ENCODE assay signal across 33 cellular contexts in genomic region chr4:141573678-141574077, GRCh38.
"Had no signal": no experiment of that assay in that cellular context is flagged by ENCODE, and none has a peak within 500 bp of the region (broad histone marks: within the 10 kb centered on the region; RNA-seq: fewer than 3 reads in every experiment).

No MANE protein-coding gene starts in this region.

- H3K27ac ChIP-seq: adrenal gland, body of pancreas, brain microvascular endothelial cell, breast epithelium, VCaP had no signal

- H3K36me3 ChIP-seq: adrenal gland, brain microvascular endothelial cell, breast epithelium had no signal

- H3K4me3 ChIP-seq: adrenal gland, body of pancreas, breast epithelium had no signal

- ATAC-seq: activated CD8-positive, alpha-beta T cell treated with anti-CD3 and anti-CD28 coated beads for 36 hours; activated naive CD4-positive, alpha-beta T cell treated with anti-CD3 and anti-CD28 coated beads, Interleukin-2, amount 50 U/mL, for 72 hours; activated T-cell treated with anti-CD3 and anti-CD28 coated beads, Interleukin-2, amount 50 U/mL, for 4 hours; activated T-cell treated with anti-CD3 and anti-CD28 coated beads, Interleukin-2, amount 50 U/mL, for 72 hours; activated T-helper 17 cell treated with anti-CD3 and anti-CD28 coated beads, Interleukin-2, amount 50 U/mL, for 72 hours; body of pancreas had no signal

- DNase-seq: activated B cell treated with CpG ODN at 0.5 μM for 24 hours; activated CD4-positive, alpha-beta memory T cell treated with anti-CD3 and anti-CD28 coated beads for 36 hours; activated CD4-positive, alpha-beta T cell treated with anti-CD3 and anti-CD28 coated beads for 4 hours; activated CD4-positive, alpha-beta T cell treated with anti-CD3 and anti-CD28 coated beads, Interleukin-2, amount 10 ng/mL, durations not matched to agents 24 days and 14 days; activated CD4-positive, alpha-beta T cell treated with anti-CD3 and anti-CD28 coated beads, Interleukin-2, amount 50 U/mL, for 1 hour; activated CD4-positive, alpha-beta T cell treated with anti-CD3 and anti-CD28 coated beads, Interleukin-2, amount 50 U/mL, for 4 hours; activated CD4-positive, CD25-positive, alpha-beta regulatory T cell treated with anti-CD3 and anti-CD28 coated beads, Interleukin-2, amount 50 U/mL, for 72 hours; activated CD8-positive, alpha-beta memory T cell treated with anti-CD3 and anti-CD28 coated beads, Interleukin-2, amount 50 U/mL, for 4 hours; activated CD8-positive, alpha-beta T cell treated with anti-CD3 and anti-CD28 coated beads for 36 hours; activated effector memory CD4-positive, alpha-beta T cell treated with anti-CD3 and anti-CD28 coated beads, Interleukin-2, amount 50 U/mL, for 16 hours; activated gamma-delta T cell treated with Interleukin-2 at 50 U/mL for 16 hours; activated naive CD4-positive, alpha-beta T cell; activated naive CD4-positive, alpha-beta T cell treated with anti-CD3 and anti-CD28 coated beads for 36 hours; activated naive CD4-positive, alpha-beta T cell treated with anti-CD3 and anti-CD28 coated beads, Interleukin-2, amount 50 U/mL, for 16 hours; activated naive CD8-positive, alpha-beta T cell treated with anti-CD3 and anti-CD28 coated beads for 36 hours; activated T-cell treated with anti-CD3 and anti-CD28 coated beads for 4 hours; activated T-cell treated with anti-CD3 and anti-CD28 coated beads, Interleukin-2, amount 50 U/mL, for 1 hour; activated T-cell treated with anti-CD3 and anti-CD28 coated beads, Interleukin-2, amount 50 U/mL, for 4 hours; activated T-cell treated with anti-CD3 and anti-CD28 coated beads, Interleukin-2, amount 50 U/mL, for 72 hours; adrenal gland; amniotic stem cell; aorta; body of pancreas; brain microvascular endothelial cell; central memory CD4-positive, alpha-beta T cell; T-helper 2 cell; T-helper 9 cell had no signal

- H3K9me3 ChIP-seq: adrenal gland, body of pancreas, breast epithelium had no signal

- H3K27me3 ChIP-seq: adrenal gland, body of pancreas, brain microvascular endothelial cell, breast epithelium had no signal

- FAIRE-seq: colon, TTC549 had no signal

- H3K4me1 ChIP-seq: adrenal gland, breast epithelium had no signal
